ENCODE assay signal across 9 cellular contexts in the genomic region with DNA sequence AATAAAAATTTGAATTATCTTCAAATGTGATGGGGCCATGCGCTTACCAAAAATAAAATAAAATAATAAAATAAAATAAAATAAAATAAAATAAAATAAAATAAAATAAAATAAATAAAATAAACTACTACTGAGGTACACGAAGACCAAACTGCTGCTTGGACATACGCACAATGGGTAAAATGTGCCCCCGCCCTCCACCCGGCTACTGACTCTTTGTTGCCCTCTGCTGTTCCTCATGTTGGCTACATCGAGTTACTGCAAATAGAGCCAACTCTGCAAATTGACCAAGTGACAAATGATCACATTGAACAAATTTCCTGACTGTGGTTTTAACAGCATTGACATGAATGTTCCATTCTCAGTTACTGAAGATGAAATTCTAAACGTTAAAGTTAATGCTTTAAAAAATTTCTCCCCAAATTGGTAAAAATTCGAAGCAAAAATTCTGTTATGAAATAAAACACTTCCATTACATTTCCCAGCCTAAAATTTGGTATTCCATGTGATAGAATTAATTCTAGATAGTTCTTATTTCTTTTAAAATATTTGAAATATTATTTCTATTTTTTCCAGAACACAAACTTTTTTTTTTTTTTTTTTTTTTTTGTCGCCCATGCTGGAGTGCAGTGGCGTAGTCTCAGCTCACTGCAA. TPM values are rescaled to one million over a fixed set of nuclear protein-coding genes. Genes with fewer than 3 reads are reported as not detected.
DNase-seq lines count a peak whose midpoint lies in the region; ATAC-seq and TF ChIP-seq lines count a peak whose summit lies in the region.
"Had no signal": no experiment of that assay in that cellular context is flagged by ENCODE, and none has a peak within 500 bp of the region (broad histone marks: within the 10 kb centered on the region; RNA-seq: fewer than 3 reads in every experiment).

No MANE protein-coding gene starts in this region.

- DNase-seq in NCI-H1417 (lab: John Stamatoyannopoulos, UW), result peak; percentile 43 to 85 (median 56)
- no peak for DNase-seq in NCI-H1417 treated with DMSO at 0.1 percent for 48 hours (lab: John Stamatoyannopoulos, UW)
- DNase-seq in RPMI8226, result peak; percentile 68
- peak; percentile 45 to 61 (median 54) for DNase-seq in body of pancreas
- DNase-seq in kidney epithelial cell (ENCODE audit: low read depth), result no peak
- peak; percentile 1 for DNase-seq in stimulated activated CD8-positive, alpha-beta memory T cell treated with anti-CD3 and anti-CD28 coated beads, Interleukin-4, amount 100 ng/mL, for 24 hours (ENCODE audit: low read depth)

- intact Hi-C loops in body of pancreas (cut with DNase I), result no loop called here

- H3K27me3 ChIP-seq in body of pancreas, result no peaks in the 10 kb centered on the region
- no peaks in the 10 kb centered on the region for H3K27me3 ChIP-seq in kidney epithelial cell (ENCODE audit: control insufficient read depth, insufficient read depth, low read length)
- H3K27me3 ChIP-seq: BLaER1 treated with 17β-estradiol and CSF1 and Interleukin-3, amounts not matched to agents 10 nM and 100 nM had no signal

- TF ChIP-seq POLR2A in body of pancreas (IDR thresholded peaks at IDR 0.05), result no peak

- no peak overlapping the region for H3K27ac ChIP-seq in body of pancreas
- H3K27ac ChIP-seq: BLaER1 treated with 17β-estradiol and CSF1 and Interleukin-3, amounts not matched to agents 10 nM and 100 nM had no signal

- TF ChIP-seq CTCF in body of pancreas (IDR thresholded peaks at IDR 0.05) (peak in 6 of 7 experiments; percentile 42 to 67 (median 55)), kidney epithelial cell (IDR thresholded peaks at IDR 0.05; ENCODE audit: insufficient read depth, low read length, poor library complexity, severe bottlenecking) (peak; percentile 78)

- TF ChIP-seq EP300 in Ishikawa (IDR thresholded peaks at IDR 0.05; ENCODE audit: borderline replicate concordance), result no peak

- no peaks in the 10 kb centered on the region for H3K4me1 ChIP-seq in body of pancreas

- H3K9me3 ChIP-seq in body of pancreas, result no peaks in the 10 kb centered on the region
- H3K9me3 ChIP-seq: BLaER1 treated with 17β-estradiol and CSF1 and Interleukin-3, amounts not matched to agents 10 nM and 100 nM had no signal

- ATAC-seq in GM21515 (IDR thresholded peaks at IDR 0.05; ENCODE audit: unreplicated experiment), result peak; percentile 75
- no peak for ATAC-seq in body of pancreas

- WGBS in body of pancreas, 2 donors, result 35 to 37% methylated on average over 10 of the region's 10 CpGs

- no peak overlapping the region for H3K4me3 ChIP-seq in body of pancreas
- H3K4me3 ChIP-seq in kidney epithelial cell (ENCODE audit: low read depth, low read length), result no peak overlapping the region
- H3K4me3 ChIP-seq: BLaER1 treated with 17β-estradiol and CSF1 and Interleukin-3, amounts not matched to agents 10 nM and 100 nM had no signal

- TF ChIP-seq RAD21 in Ishikawa (IDR thresholded peaks at IDR 0.05; ENCODE audit: low read depth), result peak; percentile 62

- H3K36me3 ChIP-seq in body of pancreas (replicated peaks in 1 of 2; ENCODE audit: insufficient read depth in 1 of 2, low read depth in 2 of 2), result no peaks in the 10 kb centered on the region
- no peaks in the 10 kb centered on the region for H3K36me3 ChIP-seq in kidney epithelial cell (ENCODE audit: control insufficient read depth, insufficient read depth, low read length)
- H3K36me3 ChIP-seq: BLaER1 treated with 17β-estradiol and CSF1 and Interleukin-3, amounts not matched to agents 10 nM and 100 nM had no signal

TF ChIP-seq in Ishikawa, 13 proteins besides CTCF, POLR2A, EP300 and RAD21:
- TF ChIP-seq ZBTB7A (IDR thresholded peaks at IDR 0.05; ENCODE audit: low read depth), result no peak
- no peak for TF ChIP-seq TEAD4 (IDR thresholded peaks at IDR 0.05)
- no peak for TF ChIP-seq YY1 (IDR thresholded peaks at IDR 0.05; ENCODE audit: low read depth)
- TF ChIP-seq, protein P1, sequence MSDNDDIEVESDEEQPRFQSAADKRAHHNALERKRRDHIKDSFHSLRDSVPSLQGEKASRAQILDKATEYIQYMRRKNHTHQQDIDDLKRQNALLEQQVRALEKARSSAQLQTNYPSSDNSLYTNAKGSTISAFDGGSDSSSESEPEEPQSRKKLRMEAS (IDR thresholded peaks at IDR 0.05), result no peak
- no peak for TF ChIP-seq TAF1 (IDR thresholded peaks at IDR 0.05; ENCODE audit: low read depth)

RNA-seq across cellular contexts. Expression of a gene that starts 18.8 kb away (rescaled TPM):
- total RNA-seq in body of pancreas (1 to 10 TPM in 1 of 2 donors, under 1 TPM in 1; 0.26 to 9.6 TPM), kidney epithelial cell (0.27 TPM in 1 of 2 replicates, not detected in the other)

Comparison
In these comparisons a context has a peak if more than half of its experiments do, and no peak if none do; other contexts are left out.
1. DNase-seq: peak in NCI-H1417 (3 of 3), RPMI8226 (single experiment), body of pancreas (4 of 4) and stimulated activated CD8-positive, alpha-beta memory T cell treated with anti-CD3 and anti-CD28 coated beads, Interleukin-4, amount 100 ng/mL, for 24 hours (single experiment); none in NCI-H1417 treated with DMSO at 0.1 percent for 48 hours (single experiment) and kidney epithelial cell (single experiment).